Comparison of ENCODE assay signal across 24 cellular contexts in genomic region chr10:31087855-31088254, GRCh38.
"Had no signal": no experiment of that assay in that cellular context is flagged by ENCODE, and none has a peak within 500 bp of the region (broad histone marks: within the 10 kb centered on the region; RNA-seq: fewer than 3 reads in every experiment).

No MANE protein-coding gene starts in this region.

- H3K36me3 ChIP-seq: colonic mucosa, gastrocnemius medialis, left lung, right lobe of liver had no signal

- H3K27ac ChIP-seq: colonic mucosa, gastrocnemius medialis, left lung, right lobe of liver, testis had no signal

- H3K4me3 Mint-ChIP-seq: activated CD8-positive, alpha-beta memory T cell treated with anti-CD3 and anti-CD28 coated beads, Interleukin-2, amount 10 ng/mL, durations not matched to agents 7 days and 5 days; activated CD8-positive, alpha-beta T cell treated with anti-CD3 and anti-CD28 coated beads, Interleukin-2, amount 10 ng/mL, durations not matched to agents 7 days and 5 days; activated naive CD8-positive, alpha-beta T cell; activated T-cell treated with anti-CD3 and anti-CD28 coated beads, Interleukin-2, amount 50 U/mL, for 72 hours; natural killer cell treated with Interleukin-12 subunit alpha and Interleukin-12 subunit beta and Interleukin-15 and Interleukin-18, amount 100 ng/mL, for 72 hours; T-helper 1 cell treated with Interleukin-12 subunit alpha and Interleukin-12 subunit beta and Interleukin-4 antibody, amounts not matched to agents 30 μg/mL and 1 μg/mL, for 36 hours had no signal

- DNase-seq: activated CD4-positive, alpha-beta T cell treated with anti-CD3 and anti-CD28 coated beads for 1 hour; activated CD8-positive, alpha-beta memory T cell treated with anti-CD3 and anti-CD28 coated beads, Interleukin-2, amount 10 ng/mL, durations not matched to agents 7 days and 5 days; activated CD8-positive, alpha-beta T cell treated with anti-CD3 and anti-CD28 coated beads, Interleukin-2, amount 10 ng/mL, durations not matched to agents 7 days and 5 days; activated effector memory CD4-positive, alpha-beta T cell treated with Interleukin-2 at 50 U/mL for 16 hours; activated naive CD4-positive, alpha-beta T cell treated with Interleukin-2 at 50 U/mL for 16 hours; activated T-cell treated with anti-CD3 and anti-CD28 coated beads, Interleukin-2, amount 50 U/mL, for 72 hours; anterior cingulate cortex; cerebellar nuclear complex; colonic mucosa; effector memory CD4-positive, alpha-beta T cell; gastrocnemius medialis; glutamatergic neuron; left lung; mesendoderm; right lobe of liver; stimulated activated CD4-positive, alpha-beta T cell treated with anti-CD3 and anti-CD28 coated beads, Interleukin-2, amount 100 ng/mL, for 48 hours; stimulated activated naive CD4-positive, alpha-beta T cell treated with Interleukin-2 at 50 U/mL for 16 hours; SW 1271; testis; trophoblast cell had no signal

- H3K27me3 ChIP-seq: colonic mucosa, gastrocnemius medialis, left lung, right lobe of liver, testis had no signal

- H3K27me3 Mint-ChIP-seq: activated CD8-positive, alpha-beta memory T cell treated with anti-CD3 and anti-CD28 coated beads, Interleukin-2, amount 10 ng/mL, durations not matched to agents 7 days and 5 days; activated naive CD8-positive, alpha-beta T cell had no signal

- H3K27ac Mint-ChIP-seq: activated CD8-positive, alpha-beta memory T cell treated with anti-CD3 and anti-CD28 coated beads, Interleukin-2, amount 10 ng/mL, durations not matched to agents 7 days and 5 days; activated CD8-positive, alpha-beta T cell treated with anti-CD3 and anti-CD28 coated beads, Interleukin-2, amount 10 ng/mL, durations not matched to agents 7 days and 5 days; activated naive CD8-positive, alpha-beta T cell; activated T-cell treated with anti-CD3 and anti-CD28 coated beads, Interleukin-2, amount 50 U/mL, for 72 hours; natural killer cell treated with Interleukin-12 subunit alpha and Interleukin-12 subunit beta and Interleukin-15 and Interleukin-18, amount 100 ng/mL, for 72 hours had no signal

- H3K4me1 ChIP-seq: colonic mucosa, gastrocnemius medialis, right lobe of liver, testis had no signal

- ATAC-seq: activated CD8-positive, alpha-beta memory T cell treated with anti-CD3 and anti-CD28 coated beads, Interleukin-2, amount 10 ng/mL, durations not matched to agents 7 days and 5 days; activated CD8-positive, alpha-beta T cell treated with anti-CD3 and anti-CD28 coated beads, Interleukin-2, amount 10 ng/mL, durations not matched to agents 7 days and 5 days; activated T-cell treated with anti-CD3 and anti-CD28 coated beads, Interleukin-2, amount 50 U/mL, for 72 hours; gastrocnemius medialis; left lung; natural killer cell treated with Interleukin-12 subunit alpha and Interleukin-12 subunit beta and Interleukin-15 and Interleukin-18, amount 100 ng/mL, for 72 hours; right lobe of liver had no signal

- H3K4me3 ChIP-seq: colonic mucosa, gastrocnemius medialis, left lung, lung, right lobe of liver, testis had no signal

- H3K36me3 Mint-ChIP-seq: activated CD8-positive, alpha-beta memory T cell treated with anti-CD3 and anti-CD28 coated beads, Interleukin-2, amount 10 ng/mL, durations not matched to agents 7 days and 5 days; activated naive CD8-positive, alpha-beta T cell; natural killer cell treated with Interleukin-12 subunit alpha and Interleukin-12 subunit beta and Interleukin-15 and Interleukin-18, amount 100 ng/mL, for 72 hours had no signal

- H3K9me3 ChIP-seq: colonic mucosa, gastrocnemius medialis, left lung, right lobe of liver, testis had no signal
